ENCODE assay signal across 10 cellular contexts in genomic region chr10:43227911-43228782, GRCh38.
DNase-seq lines count a peak whose midpoint lies in the region; ATAC-seq and TF ChIP-seq lines count a peak whose summit lies in the region.
"Had no signal": no experiment of that assay in that cellular context is flagged by ENCODE, and none has a peak within 500 bp of the region (broad histone marks: within the 10 kb centered on the region; RNA-seq: fewer than 3 reads in every experiment).

No MANE protein-coding gene starts in this region.

- H3K27ac ChIP-seq in HUES6 (ENCODE audit: low read depth, low read length) (no peak overlapping the region), coronary artery (no peak overlapping the region)

- DNase-seq in 8988T (peak; percentile 17), coronary artery (ENCODE audit: low spot score) (peak; percentile 63), nephron progenitor cell (peak; percentile 2), germinal center (ENCODE audit: low spot score) (no peak), NCI-H82 treated with DMSO at 0.1 percent for 48 hours (lab: John Stamatoyannopoulos, UW; ENCODE audit: unreplicated experiment) (no peak), NCI-H1048 (lab: John Stamatoyannopoulos, UW) (no peak)
- DNase-seq: mesenchymal stem cell, NCI-H1092 had no signal

- H3K4me3 Mint-ChIP-seq in nephron progenitor cell = no peak overlapping the region

- H3K9ac ChIP-seq in HUES6 (ENCODE audit: low read length) = no peak overlapping the region

- peaks cover 82% of the 10 kb centered on the region for H3K27me3 Mint-ChIP-seq in nephron progenitor cell (ENCODE audit: low read depth, poor library complexity)

- H3K4me1 Mint-ChIP-seq in nephron progenitor cell = no peaks in the 10 kb centered on the region

- H3K4me3 ChIP-seq in HUES6 (ENCODE audit: low read depth, low read length) = peak overlapping the region; percentile 66
- no peak overlapping the region for H3K4me3 ChIP-seq in coronary artery

- H3K27ac Mint-ChIP-seq in nephron progenitor cell = no peak overlapping the region

- peaks cover 16% of the 10 kb centered on the region for H3K4me1 ChIP-seq in HUES6 (ENCODE audit: control insufficient read depth, insufficient read depth, low read length)

- H3K9me3 ChIP-seq in HUES6 (ENCODE audit: control insufficient read depth, insufficient read depth, low read depth, low read length) = no peaks in the 10 kb centered on the region

- H3K36me3 Mint-ChIP-seq in nephron progenitor cell (ENCODE audit: low read depth) = no peaks in the 10 kb centered on the region

- H3K36me3 ChIP-seq in HUES6 (ENCODE audit: control insufficient read depth, insufficient read depth, low read length) = no peaks in the 10 kb centered on the region

- no peaks in the 10 kb centered on the region for H3K9me3 Mint-ChIP-seq in nephron progenitor cell

- ATAC-seq in GM18511 (IDR thresholded peaks at IDR 0.05; ENCODE audit: unreplicated experiment) = no peak

- no peak for TF ChIP-seq CTCF in coronary artery (IDR thresholded peaks at IDR 0.05)
- TF ChIP-seq CTCF in nephron progenitor cell (IDR thresholded peaks at IDR 0.05) = no peak

- peaks cover 60% of the 10 kb centered on the region for H3K27me3 ChIP-seq in HUES6 (ENCODE audit: control insufficient read depth, insufficient read depth, low read length)

Comparison
In these comparisons a context has a peak if more than half of its experiments do, and no peak if none do; other contexts are left out.
1. DNase-seq: peak in 8988T (single experiment), coronary artery (single experiment) and nephron progenitor cell (single experiment); none in germinal center (single experiment), NCI-H82 treated with DMSO at 0.1 percent for 48 hours (single experiment) and NCI-H1048 (single experiment).